In the genomic region with DNA sequence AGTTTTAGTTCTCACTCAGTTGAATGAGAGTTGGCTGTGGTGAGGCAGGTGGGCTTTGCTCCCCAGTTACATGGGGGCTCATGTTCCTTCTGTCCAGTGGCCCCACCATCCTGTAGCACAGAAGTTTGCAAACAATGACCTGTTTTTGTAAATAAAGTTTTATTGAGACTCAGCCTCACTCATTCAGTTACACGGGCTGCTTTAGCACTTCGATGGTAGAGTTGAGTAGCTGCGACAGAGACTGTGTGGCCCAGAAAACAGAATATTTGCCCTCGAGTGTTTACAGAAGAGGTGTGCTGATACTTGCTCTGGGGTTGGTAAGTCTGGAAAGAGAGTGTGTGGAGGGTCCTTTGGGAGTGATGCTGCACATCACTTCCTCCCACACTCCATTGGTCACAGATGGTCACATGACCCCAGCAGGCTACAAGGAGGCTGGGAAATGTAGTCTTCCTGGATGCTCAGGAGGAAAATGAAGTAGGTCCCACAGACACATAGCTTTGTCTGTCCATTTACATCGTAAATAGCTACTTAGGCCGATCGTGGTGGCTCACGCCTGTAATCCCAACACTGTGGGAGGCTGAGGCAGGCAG, we compare ENCODE assay signal across 2 cellular contexts.
A peak's percentile ranks its signal among the peaks of the same experiment; 100 is the strongest.
TF ChIP-seq lines count a peak whose summit lies in the region.

No MANE protein-coding gene starts in this region.

TF ChIP-seq in IMR-90, 13 proteins besides CTCF, POLR2A, EP300 and RAD21:
- TF ChIP-seq NFE2L2 (IDR thresholded peaks at IDR 0.05; ENCODE audit: low read depth, low read length) (no peak), USF2 (IDR thresholded peaks at IDR 0.05; ENCODE audit: low read depth, low read length) (peak; percentile 78)

TF ChIP-seq in SK-N-SH treated with all-trans-retinoic acid at 6 μM for 48 hours, 23 proteins besides CTCF, POLR2A, EP300 and RAD21:
- TF ChIP-seq POU6F1 (CRISPR knock-in tag; IDR thresholded peaks at IDR 0.05; ENCODE audit: borderline replicate concordance, low read depth) (no peak), CSDC2 (CRISPR knock-in tag; IDR thresholded peaks at IDR 0.05) (no peak), ZFP30 (CRISPR knock-in tag; IDR thresholded peaks at IDR 0.05) (no peak), ARNTL (CRISPR knock-in tag; IDR thresholded peaks at IDR 0.05; ENCODE audit: borderline replicate concordance, low read depth) (no peak), ESRRG (CRISPR knock-in tag; IDR thresholded peaks at IDR 0.05) (no peak), TCF4 (CRISPR knock-in tag; IDR thresholded peaks at IDR 0.05; ENCODE audit: borderline replicate concordance) (no peak), OSR1 (CRISPR knock-in tag; IDR thresholded peaks at IDR 0.05) (no peak), GLIS3 (CRISPR knock-in tag; IDR thresholded peaks at IDR 0.05) (no peak), ISL1 (CRISPR knock-in tag; IDR thresholded peaks at IDR 0.05) (no peak), SNAI2 (CRISPR knock-in tag; IDR thresholded peaks at IDR 0.05) (no peak), TOX (CRISPR knock-in tag; IDR thresholded peaks at IDR 0.05; ENCODE audit: borderline replicate concordance) (no peak)
- TF ChIP-seq, protein P1, sequence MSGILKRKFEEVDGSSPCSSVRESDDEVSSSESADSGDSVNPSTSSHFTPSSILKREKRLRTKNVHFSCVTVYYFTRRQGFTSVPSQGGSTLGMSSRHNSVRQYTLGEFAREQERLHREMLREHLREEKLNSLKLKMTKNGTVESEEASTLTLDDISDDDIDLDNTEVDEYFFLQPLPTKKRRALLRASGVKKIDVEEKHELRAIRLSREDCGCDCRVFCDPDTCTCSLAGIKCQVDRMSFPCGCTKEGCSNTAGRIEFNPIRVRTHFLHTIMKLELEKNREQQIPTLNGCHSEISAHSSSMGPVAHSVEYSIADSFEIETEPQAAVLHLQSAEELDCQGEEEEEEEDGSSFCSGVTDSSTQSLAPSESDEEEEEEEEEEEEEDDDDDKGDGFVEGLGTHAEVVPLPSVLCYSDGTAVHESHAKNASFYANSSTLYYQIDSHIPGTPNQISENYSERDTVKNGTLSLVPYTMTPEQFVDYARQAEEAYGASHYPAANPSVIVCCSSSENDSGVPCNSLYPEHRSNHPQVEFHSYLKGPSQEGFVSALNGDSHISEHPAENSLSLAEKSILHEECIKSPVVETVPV (CRISPR knock-in tag; IDR thresholded peaks at IDR 0.05): no peak
- TF ChIP-seq, protein P2, sequence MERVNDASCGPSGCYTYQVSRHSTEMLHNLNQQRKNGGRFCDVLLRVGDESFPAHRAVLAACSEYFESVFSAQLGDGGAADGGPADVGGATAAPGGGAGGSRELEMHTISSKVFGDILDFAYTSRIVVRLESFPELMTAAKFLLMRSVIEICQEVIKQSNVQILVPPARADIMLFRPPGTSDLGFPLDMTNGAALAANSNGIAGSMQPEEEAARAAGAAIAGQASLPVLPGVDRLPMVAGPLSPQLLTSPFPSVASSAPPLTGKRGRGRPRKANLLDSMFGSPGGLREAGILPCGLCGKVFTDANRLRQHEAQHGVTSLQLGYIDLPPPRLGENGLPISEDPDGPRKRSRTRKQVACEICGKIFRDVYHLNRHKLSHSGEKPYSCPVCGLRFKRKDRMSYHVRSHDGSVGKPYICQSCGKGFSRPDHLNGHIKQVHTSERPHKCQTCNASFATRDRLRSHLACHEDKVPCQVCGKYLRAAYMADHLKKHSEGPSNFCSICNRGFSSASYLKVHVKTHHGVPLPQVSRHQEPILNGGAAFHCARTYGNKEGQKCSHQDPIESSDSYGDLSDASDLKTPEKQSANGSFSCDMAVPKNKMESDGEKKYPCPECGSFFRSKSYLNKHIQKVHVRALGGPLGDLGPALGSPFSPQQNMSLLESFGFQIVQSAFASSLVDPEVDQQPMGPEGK (CRISPR knock-in tag; IDR thresholded peaks at IDR 0.05; ENCODE audit: borderline replicate concordance): no peak
TF ChIP-seq in SK-N-SH treated with all-trans-retinoic acid at 6 μM for 48 hours: peak in this region for 0.
